ENCODE assay signal across 10 cellular contexts in genomic region chrX:102711872-102712215, GRCh38. TPM values are rescaled to one million over a fixed set of nuclear protein-coding genes. Genes with fewer than 3 reads are reported as not detected.
DNase-seq lines count a peak whose midpoint lies in the region; FAIRE-seq and TF ChIP-seq lines count a peak whose summit lies in the region.
"Had no signal": no experiment of that assay in that cellular context is flagged by ENCODE, and none has a peak within 500 bp of the region (broad histone marks: within the 10 kb centered on the region; RNA-seq: fewer than 3 reads in every experiment).

No MANE protein-coding gene starts in this region.

- POLR2A ChIA-PET in RWPE1 (lab: Yijun Ruan, JAX; ENCODE audit: low non-redundant PET), result no interaction called here

- H3K4me3 ChIP-seq in HAP-1 (peak overlapping the region; percentile 59), ascending aorta (peak overlapping the region; percentile 56 to 87), iPS-20b (ENCODE audit: low read length) (peak overlapping the region; percentile 82), skeletal muscle tissue (ENCODE audit: low read length in 3 of 3) (peak overlapping the region; percentile 60 to 77 (median 71)), kidney (ENCODE audit: low read length in 2 of 2) (peak overlapping the region in 1 of 2 donors; percentile 90)
- H3K4me3 ChIP-seq in effector memory CD4-positive, alpha-beta T cell (ENCODE audit: insufficient read depth, low read depth, low read length, poor library complexity, severe bottlenecking), result no peak overlapping the region

- intact Hi-C loops in ascending aorta (cut with DNase I) (loop anchor here (2.0 to 10.0 kb wide), 4 partner anchors 53 to 197 kb away; partner anchors contain the start of gene TMSB15A), kidney (cut with DNase I) (no loop called here)

- H3K36me3 ChIP-seq in HAP-1 (replicated peaks), result peaks cover 18% of the 10 kb centered on the region
- H3K36me3 ChIP-seq in ascending aorta, result no peaks in the 10 kb centered on the region
- peaks cover 7% of the 10 kb centered on the region; the same call in 1 of the 2 replicates for H3K36me3 ChIP-seq in iPS-20b (ENCODE audit: insufficient read depth, low read depth, low read length)
- no peaks in the 10 kb centered on the region for H3K36me3 ChIP-seq in skeletal muscle tissue (ENCODE audit: control insufficient read depth in 3 of 3, insufficient read depth in 3 of 3, low read length in 3 of 3)
- no peaks in the 10 kb centered on the region for H3K36me3 ChIP-seq in effector memory CD4-positive, alpha-beta T cell (ENCODE audit: control insufficient read depth, insufficient read depth, low read length)
- H3K36me3 ChIP-seq in kidney (ENCODE audit: control insufficient read depth in 1 of 2, insufficient read depth in 2 of 2, low read length in 2 of 2), result no peaks in the 10 kb centered on the region

- in situ Hi-C loops in HAP-1 (cut with MboI; ENCODE audit: low sequenced_read_pairs), result no loop called here

- no peak for DNase-seq in HAP-1 (ENCODE audit: low spot score in 2 of 2)
- DNase-seq in ascending aorta (ENCODE audit: low spot score in 2 of 2), result no peak
- no peak for DNase-seq in effector memory CD4-positive, alpha-beta T cell
- DNase-seq in superior temporal gyrus (ENCODE audit: extremely low spot score), result no peak
- DNase-seq in RWPE1 (ENCODE audit: low spot score), result no peak
- no peak for DNase-seq in kidney
- DNase-seq: NCI-H1436 treated with DMSO at 0.1 percent for 48 hours, small intestine had no signal

- H3K27me3 ChIP-seq in HAP-1 (ENCODE audit: low read depth) (no peaks in the 10 kb centered on the region), ascending aorta (no peaks in the 10 kb centered on the region), iPS-20b (ENCODE audit: insufficient read depth, low read length) (peaks cover 9% of the 10 kb centered on the region; the same call in 1 of the 2 replicates), skeletal muscle tissue (ENCODE audit: control insufficient read depth in 3 of 3, insufficient read depth in 3 of 3, low read length in 3 of 3) (peaks cover 0 to 2% (median 0%) of the 10 kb centered on the region in 3 donors)
- H3K27me3 ChIP-seq in effector memory CD4-positive, alpha-beta T cell (replicated peaks; ENCODE audit: control insufficient read depth, insufficient read depth, low read length, poor library complexity, severe bottlenecking), result peaks cover 3% of the 10 kb centered on the region

- H3K4me1 ChIP-seq in HAP-1 (peaks cover 21% of the 10 kb centered on the region), ascending aorta (no peaks in the 10 kb centered on the region), iPS-20b (ENCODE audit: insufficient read depth, low read length) (no peaks in the 10 kb centered on the region), skeletal muscle tissue (ENCODE audit: control insufficient read depth in 3 of 3, insufficient read depth in 3 of 3, low read length in 3 of 3) (peaks cover 0 to 2% (median 0%) of the 10 kb centered on the region in 3 donors), kidney (ENCODE audit: control insufficient read depth in 1 of 2, insufficient read depth in 1 of 2, low read depth in 1 of 2, low read length in 2 of 2) (no peaks in the 10 kb centered on the region)
- H3K4me1 ChIP-seq in effector memory CD4-positive, alpha-beta T cell (ENCODE audit: control insufficient read depth, insufficient read depth, low read length, poor library complexity, severe bottlenecking), result peaks cover 5% of the 10 kb centered on the region

- no peak overlapping the region; the same call in 1 of the 2 replicates for H3K9ac ChIP-seq in iPS-20b (ENCODE audit: low read depth, low read length)
- peak overlapping the region in 1 of 3 donors; percentile 85 for H3K9ac ChIP-seq in skeletal muscle tissue (ENCODE audit: low read depth in 1 of 3, low read length in 3 of 3)
- peak overlapping the region in 1 of 2 donors; percentile 93 for H3K9ac ChIP-seq in kidney (ENCODE audit: low read length in 2 of 2)

- H3K27ac ChIP-seq in ascending aorta (peak overlapping the region in 1 of 2 donors; percentile 86), iPS-20b (ENCODE audit: low read length) (no peak overlapping the region), skeletal muscle tissue (ENCODE audit: low read depth, low read length) (no peak overlapping the region), RWPE1 (no peak overlapping the region), kidney (ENCODE audit: low read depth in 2 of 2, low read length in 2 of 2) (no peak overlapping the region)
- no peak overlapping the region for H3K27ac ChIP-seq in effector memory CD4-positive, alpha-beta T cell (ENCODE audit: insufficient read depth, low read length, poor library complexity, severe bottlenecking)

- CTCF ChIA-PET in RWPE1 (lab: Yijun Ruan, JAX), result no interaction called here

- TF ChIP-seq CTCF in ascending aorta (IDR thresholded peaks at IDR 0.05), result no peak
- TF ChIP-seq CTCF in RWPE1 (conservative IDR thresholded peaks at IDR 0.05; ENCODE audit: low read depth), result no peak
- TF ChIP-seq CTCF in kidney (IDR thresholded peaks at IDR 0.05; ENCODE audit: borderline replicate concordance, extremely low read depth, insufficient read depth), result no peak

- H3K9me3 ChIP-seq in HAP-1 (no peaks in the 10 kb centered on the region), ascending aorta (no peaks in the 10 kb centered on the region), iPS-20b (ENCODE audit: insufficient read depth, low read depth, low read length) (no peaks in the 10 kb centered on the region), skeletal muscle tissue (ENCODE audit: control insufficient read depth in 3 of 3, low read length in 3 of 3) (no peaks in the 10 kb centered on the region), kidney (ENCODE audit: control insufficient read depth in 1 of 2, low read length in 2 of 2) (no peaks in the 10 kb centered on the region)
- no peaks in the 10 kb centered on the region for H3K9me3 ChIP-seq in effector memory CD4-positive, alpha-beta T cell (ENCODE audit: control insufficient read depth, low read length)

- FAIRE-seq in kidney (lab: Jason Lieb, UNC), result no peak
- FAIRE-seq: small intestine had no signal

RNA-seq across cellular contexts. Expression of gene GPRASP2, which starts 0.4 kb away (rescaled TPM):
- total RNA-seq in ascending aorta (8.7 TPM), skeletal muscle tissue (28.2 TPM), kidney (11.4 TPM)
- polyA plus RNA-seq in kidney (ENCODE audit: insufficient read depth, low read depth, low replicate concordance), result 12.4 TPM

RNA-seq across cellular contexts. Expression of gene GPRASP3, which starts 8.7 kb away (rescaled TPM):
- 1.7 TPM for total RNA-seq in ascending aorta
- 6.3 TPM for total RNA-seq in skeletal muscle tissue
- total RNA-seq in kidney, result 4.5 TPM
- polyA plus RNA-seq in kidney (ENCODE audit: insufficient read depth, low read depth, low replicate concordance), result 4.3 TPM
